In genomic region chrX:119606508-119607389, GRCh38 we compare ENCODE assay signal across 8 cellular contexts. TPM values are rescaled to one million over a fixed set of nuclear protein-coding genes. Genes with fewer than 3 reads are reported as not detected.
DNase-seq lines count a peak whose midpoint lies in the region; ATAC-seq and TF ChIP-seq lines count a peak whose summit lies in the region.

No MANE protein-coding gene starts in this region.

- no peaks in the 10 kb centered on the region for H3K4me1 ChIP-seq in BE2C
- no peaks in the 10 kb centered on the region for H3K4me1 ChIP-seq in stomach smooth muscle (ENCODE audit: control insufficient read depth, insufficient read depth, low read length)

- TF ChIP-seq CTCF in BE2C (IDR thresholded peaks at IDR 0.05; ENCODE audit: low read depth, low read length) (no peak), GM20000 (IDR thresholded peaks at IDR 0.05; ENCODE audit: extremely low read depth, missing control alignments) (no peak)

- H3K4me3 Mint-ChIP-seq in activated naive CD8-positive, alpha-beta T cell treated with anti-CD3 and anti-CD28 coated beads, Interleukin-2, amount 50 U/mL, for 24 hours = peak overlapping the region; percentile 92
- H3K4me3 Mint-ChIP-seq in immature natural killer cell = peak overlapping the region; percentile 90 to 96 (median 95)

- peaks cover 12% of the 10 kb centered on the region for H3K36me3 Mint-ChIP-seq in activated naive CD8-positive, alpha-beta T cell treated with anti-CD3 and anti-CD28 coated beads, Interleukin-2, amount 50 U/mL, for 24 hours (ENCODE audit: low read depth)
- H3K36me3 Mint-ChIP-seq in immature natural killer cell = no peaks in the 10 kb centered on the region

- H3K9me3 Mint-ChIP-seq in activated naive CD8-positive, alpha-beta T cell treated with anti-CD3 and anti-CD28 coated beads, Interleukin-2, amount 50 U/mL, for 24 hours = no peaks in the 10 kb centered on the region
- H3K9me3 Mint-ChIP-seq in immature natural killer cell = no peaks in the 10 kb centered on the region

- H3K27me3 Mint-ChIP-seq in activated naive CD8-positive, alpha-beta T cell treated with anti-CD3 and anti-CD28 coated beads, Interleukin-2, amount 50 U/mL, for 24 hours = no peaks in the 10 kb centered on the region
- H3K27me3 Mint-ChIP-seq in immature natural killer cell (ENCODE audit: low read depth in 3 of 3) = peaks cover 4 to 13% (median 8%) of the 10 kb centered on the region in 3 donors

- peak overlapping the region; percentile 86 to 90 for H3K9ac ChIP-seq in stomach smooth muscle (ENCODE audit: low read length in 2 of 2)

- H3K36me3 ChIP-seq in BE2C (no peaks in the 10 kb centered on the region; the same call in 1 of the 2 replicates), stomach smooth muscle (ENCODE audit: control insufficient read depth in 2 of 2, insufficient read depth in 2 of 2, low read length in 2 of 2) (no peaks in the 10 kb centered on the region)

- peak; percentile 5 for ATAC-seq in GM18909 (IDR thresholded peaks at IDR 0.05; ENCODE audit: poor library complexity, unreplicated experiment)
- peak; percentile 6 for ATAC-seq in HG03460 (IDR thresholded peaks at IDR 0.05; ENCODE audit: unreplicated experiment)
- peak; percentile 83 for ATAC-seq in activated naive CD8-positive, alpha-beta T cell treated with anti-CD3 and anti-CD28 coated beads, Interleukin-2, amount 50 U/mL, for 24 hours

- peak overlapping the region; percentile 96 for H3K27ac Mint-ChIP-seq in activated naive CD8-positive, alpha-beta T cell treated with anti-CD3 and anti-CD28 coated beads, Interleukin-2, amount 50 U/mL, for 24 hours
- peak overlapping the region; percentile 95 to 99 (median 99) for H3K27ac Mint-ChIP-seq in immature natural killer cell

- peaks cover 36% of the 10 kb centered on the region for H3K4me1 Mint-ChIP-seq in activated naive CD8-positive, alpha-beta T cell treated with anti-CD3 and anti-CD28 coated beads, Interleukin-2, amount 50 U/mL, for 24 hours
- H3K4me1 Mint-ChIP-seq in immature natural killer cell = peaks cover 22 to 26% of the 10 kb centered on the region in 2 donors

- H3K27ac ChIP-seq in stomach smooth muscle (ENCODE audit: low read length) = peak overlapping the region; percentile 92

- H3K27me3 ChIP-seq in BE2C (no peaks in the 10 kb centered on the region), stomach smooth muscle (ENCODE audit: control insufficient read depth in 1 of 2, insufficient read depth in 2 of 2, low read length in 2 of 2) (no peaks in the 10 kb centered on the region)

- no peak for DNase-seq in BE2C
- no peak for DNase-seq in activated naive CD8-positive, alpha-beta T cell treated with anti-CD3 and anti-CD28 coated beads, Interleukin-2, amount 50 U/mL, for 24 hours
- DNase-seq in immature natural killer cell = no peak
- no peak for DNase-seq in middle frontal gyrus (ENCODE audit: extremely low spot score, low spot score)
- no peak for DNase-seq in GM20000 (ENCODE audit: low spot score)

- H3K4me3 ChIP-seq in BE2C (ENCODE audit: low read depth, low read length) (peak overlapping the region; percentile 77), stomach smooth muscle (ENCODE audit: low read length in 2 of 2) (peak overlapping the region; percentile 76 to 88)

- H3K9me3 ChIP-seq in BE2C = no peaks in the 10 kb centered on the region
- no peaks in the 10 kb centered on the region for H3K9me3 ChIP-seq in stomach smooth muscle (ENCODE audit: control insufficient read depth in 2 of 2, low read length in 2 of 2)

RNA-seq across cellular contexts. Expression of gene NKRF, which starts 0.5 kb away (rescaled TPM):
- polyA plus RNA-seq in BE2C (2012; ENCODE audit: insufficient read depth, insufficient read length, low read depth) = 16.9 TPM
- polyA plus RNA-seq in immature natural killer cell = 1 to 10 TPM; 2.4 to 4.2 (median 2.6) TPM

RNA-seq across cellular contexts. Expression of gene UBE2A, which starts 32.4 kb away (rescaled TPM):
- 47.2 TPM for polyA plus RNA-seq in BE2C (2012; ENCODE audit: insufficient read depth, insufficient read length, low read depth)
- 10 to 100 TPM; 72.8 to 96.1 (median 76.0) TPM for polyA plus RNA-seq in immature natural killer cell

RNA-seq across cellular contexts. Expression of gene STEEP1, which starts 41.5 kb away (rescaled TPM):
- 30.6 TPM for polyA plus RNA-seq in BE2C (2012; ENCODE audit: insufficient read depth, insufficient read length, low read depth)
- polyA plus RNA-seq in immature natural killer cell = 10 to 100 TPM in 2 of 3 donors, 1 to 10 TPM in 1; 5.5 to 21.1 (median 11.2) TPM

Comparison
In these comparisons a context has a peak if more than half of its experiments do, and no peak if none do; other contexts are left out.
1. ATAC-seq: peak in every context shown above with its lines; median percentile 83 in activated naive CD8-positive, alpha-beta T cell treated with anti-CD3 and anti-CD28 coated beads, Interleukin-2, amount 50 U/mL, for 24 hours; 6 in HG03460; 5 in GM18909.